In genomic region chr7:66907731-66908130, GRCh38 we compare ENCODE assay signal across 34 cellular contexts.
"Had no signal": no experiment of that assay in that cellular context is flagged by ENCODE, and none has a peak within 500 bp of the region (broad histone marks: within the 10 kb centered on the region; RNA-seq: fewer than 3 reads in every experiment).

No MANE protein-coding gene starts in this region.

- H3K27ac ChIP-seq: adrenal gland, ascending aorta, body of pancreas, brain microvascular endothelial cell, breast epithelium, cardiac muscle cell had no signal

- H3K27me3 ChIP-seq: adrenal gland, ascending aorta, body of pancreas, brain microvascular endothelial cell, breast epithelium, cardiac muscle cell had no signal

- H3K4me3 ChIP-seq: adrenal gland, ascending aorta, body of pancreas, breast epithelium, cardiac muscle cell had no signal

- H3K36me3 ChIP-seq: adrenal gland, ascending aorta, brain microvascular endothelial cell, breast epithelium, cardiac muscle cell had no signal

- FAIRE-seq: astrocyte, bronchial epithelial cell had no signal

- H3K9me3 ChIP-seq: adrenal gland, ascending aorta, body of pancreas, breast epithelium had no signal

- ATAC-seq: activated naive CD4-positive, alpha-beta T cell treated with anti-CD3 and anti-CD28 coated beads, Interleukin-2, amount 50 U/mL, for 72 hours; activated naive CD8-positive, alpha-beta T cell treated with anti-CD3 and anti-CD28 coated beads, Interleukin-2, amount 50 U/mL, for 24 hours; activated T-cell treated with anti-CD3 and anti-CD28 coated beads, Interleukin-2, amount 50 U/mL, for 4 hours; activated T-cell treated with anti-CD3 and anti-CD28 coated beads, Interleukin-2, amount 50 U/mL, for 72 hours; activated T-helper 17 cell treated with anti-CD3 and anti-CD28 coated beads, Interleukin-2, amount 50 U/mL, for 72 hours; body of pancreas had no signal

- H3K4me1 ChIP-seq: adrenal gland, ascending aorta, body of pancreas, breast epithelium had no signal

- DNase-seq: activated effector memory CD4-positive, alpha-beta T cell treated with anti-CD3 and anti-CD28 coated beads, Interleukin-2, amount 50 U/mL, for 16 hours; activated effector memory CD4-positive, alpha-beta T cell treated with Interleukin-2 at 50 U/mL for 16 hours; activated gamma-delta T cell; activated gamma-delta T cell treated with Interleukin-2 at 50 U/mL for 16 hours; activated naive CD4-positive, alpha-beta T cell; activated naive CD4-positive, alpha-beta T cell treated with anti-CD3 and anti-CD28 coated beads for 36 hours; activated naive CD4-positive, alpha-beta T cell treated with anti-CD3 and anti-CD28 coated beads, Interleukin-2, amount 10 ng/mL, durations not matched to agents 7 days and 5 days; activated naive CD4-positive, alpha-beta T cell treated with anti-CD3 and anti-CD28 coated beads, Interleukin-2, amount 50 U/mL, for 16 hours; activated naive CD4-positive, alpha-beta T cell treated with Interleukin-2 at 50 U/mL for 16 hours; activated naive CD8-positive, alpha-beta T cell treated with anti-CD3 and anti-CD28 coated beads for 36 hours; activated naive CD8-positive, alpha-beta T cell treated with anti-CD3 and anti-CD28 coated beads, Interleukin-2, amount 10 ng/mL, durations not matched to agents 7 days and 5 days; activated naive CD8-positive, alpha-beta T cell treated with anti-CD3 and anti-CD28 coated beads, Interleukin-2, amount 50 U/mL, for 24 hours; activated T-cell treated with anti-CD3 and anti-CD28 coated beads, Interleukin-2, amount 50 U/mL, for 1 hour; activated T-cell treated with anti-CD3 and anti-CD28 coated beads, Interleukin-2, amount 50 U/mL, for 24 hours; activated T-cell treated with anti-CD3 and anti-CD28 coated beads, Interleukin-2, amount 50 U/mL, for 4 hours; activated T-cell treated with anti-CD3 and anti-CD28 coated beads, Interleukin-2, amount 50 U/mL, for 48 hours; activated T-cell treated with anti-CD3 and anti-CD28 coated beads, Interleukin-2, amount 50 U/mL, for 72 hours; adrenal gland; amniotic stem cell; amygdala; anterior cingulate cortex; aorta; body of pancreas; brain microvascular endothelial cell; caudate nucleus; central memory CD4-positive, alpha-beta T cell; cerebellar nuclear complex had no signal
